Comparison of ENCODE assay signal across 15 cellular contexts in genomic region chr2:176584333-176584732, GRCh38.
DNase-seq lines count a peak whose midpoint lies in the region; ATAC-seq and TF ChIP-seq lines count a peak whose summit lies in the region.
"Had no signal": no experiment of that assay in that cellular context is flagged by ENCODE, and none has a peak within 500 bp of the region (broad histone marks: within the 10 kb centered on the region; RNA-seq: fewer than 3 reads in every experiment).

No MANE protein-coding gene starts in this region.

- TF ChIP-seq CTCF in kidney epithelial cell (IDR thresholded peaks at IDR 0.05; ENCODE audit: insufficient read depth, low read length, poor library complexity, severe bottlenecking) (no peak), thyroid gland (IDR thresholded peaks at IDR 0.05) (no peak)

- H3K9me3 ChIP-seq in thyroid gland, result no peaks in the 10 kb centered on the region
- H3K9me3 ChIP-seq: suprapubic skin had no signal

- intact Hi-C loops in thyroid gland (cut with DNase I), result no loop called here

- peak overlapping the region; percentile 77; the same call in 1 of the 2 replicates for H3K27ac ChIP-seq in ACC112 (ENCODE audit: low read depth, low read length)
- no peak overlapping the region for H3K27ac ChIP-seq in thyroid gland
- H3K27ac ChIP-seq: cardiac muscle cell, suprapubic skin, WERI-Rb-1 had no signal

- peak; percentile 32 for DNase-seq in HT1080 (ENCODE audit: low read depth)
- DNase-seq in amniotic epithelial cell (ENCODE audit: low read depth), result peak; percentile 34
- peak; percentile 88 for DNase-seq in kidney epithelial cell (ENCODE audit: low read depth)
- no peak for DNase-seq in COR-L47 (lab: John Stamatoyannopoulos, UW)
- no peak for DNase-seq in thyroid gland
- no peak for DNase-seq in cerebellum (ENCODE audit: low spot score)
- DNase-seq: activated naive CD4-positive, alpha-beta T cell; hypothalamus; nucleus accumbens; WERI-Rb-1 had no signal

- H3K79me2 ChIP-seq in ACC112 (ENCODE audit: control insufficient read depth, insufficient read depth, low read length, unreplicated experiment), result no peaks in the 10 kb centered on the region

- no peak for TF ChIP-seq POLR2A in thyroid gland (IDR thresholded peaks at IDR 0.05)

- 80 to 85% methylated on average over 3 of the region's 3 CpGs for WGBS in thyroid gland, 2 donors

- no peaks in the 10 kb centered on the region for H3K27me3 ChIP-seq in ACC112 (ENCODE audit: insufficient read depth, low read length)
- H3K27me3 ChIP-seq in kidney epithelial cell (ENCODE audit: control insufficient read depth, insufficient read depth, low read length), result no peaks in the 10 kb centered on the region
- H3K27me3 ChIP-seq in thyroid gland, result no peaks in the 10 kb centered on the region
- H3K27me3 ChIP-seq: cardiac muscle cell had no signal

- ATAC-seq in HG02840 (IDR thresholded peaks at IDR 0.05; ENCODE audit: low FRiP score, unreplicated experiment), result no peak

- H3K4me1 ChIP-seq in ACC112 (ENCODE audit: control insufficient read depth, insufficient read depth, low read length, unreplicated experiment), result peaks cover 21% of the 10 kb centered on the region
- no peaks in the 10 kb centered on the region for H3K4me1 ChIP-seq in thyroid gland

- H3K4me3 ChIP-seq in ACC112 (ENCODE audit: low read depth, low read length) (no peak overlapping the region), kidney epithelial cell (ENCODE audit: low read depth, low read length) (no peak overlapping the region), thyroid gland (replicated peaks in 1 of 3) (no peak overlapping the region)
- H3K4me3 ChIP-seq: cardiac muscle cell, lung, suprapubic skin had no signal

- H3K36me3 ChIP-seq in ACC112 (ENCODE audit: insufficient read depth, low read length) (no peaks in the 10 kb centered on the region), kidney epithelial cell (ENCODE audit: control insufficient read depth, insufficient read depth, low read length) (no peaks in the 10 kb centered on the region), thyroid gland (no peaks in the 10 kb centered on the region)
- H3K36me3 ChIP-seq: cardiac muscle cell, suprapubic skin, WERI-Rb-1 had no signal

- peak overlapping the region; percentile 34 for H2AFZ ChIP-seq in ACC112 (ENCODE audit: low read length, unreplicated experiment)

Comparison
In these comparisons a context has a peak if more than half of its experiments do, and no peak if none do; other contexts are left out.
1. DNase-seq: peak in HT1080 (single experiment), amniotic epithelial cell (single experiment) and kidney epithelial cell (single experiment); none in COR-L47 (single experiment), thyroid gland (0 of 2) and cerebellum (single experiment).